Comparison of ENCODE assay signal across 11 cellular contexts in genomic region chr1:172902861-172903381, GRCh38.
DNase-seq lines count a peak whose midpoint lies in the region; ATAC-seq and TF ChIP-seq lines count a peak whose summit lies in the region.
"Had no signal": no experiment of that assay in that cellular context is flagged by ENCODE, and none has a peak within 500 bp of the region (broad histone marks: within the 10 kb centered on the region; RNA-seq: fewer than 3 reads in every experiment).

No MANE protein-coding gene starts in this region.

- ATAC-seq in GM21576 (IDR thresholded peaks at IDR 0.05; ENCODE audit: unreplicated experiment) = no peak
- ATAC-seq: GM12878 had no signal

- H4K91ac ChIP-seq in mesenchymal stem cell (ENCODE audit: low read length) = no peak overlapping the region

- H3K23ac ChIP-seq in mesenchymal stem cell (ENCODE audit: low read length in 2 of 2) = no peak overlapping the region

- H2BK15ac ChIP-seq in mesenchymal stem cell (ENCODE audit: low read depth, poor library complexity, severe bottlenecking) = no peak overlapping the region

- dilution Hi-C loops in mammary epithelial cell (cut with HindIII; ENCODE audit: low sequenced_read_pairs) = no loop called here

- no peak overlapping the region for H2AK5ac ChIP-seq in mesenchymal stem cell (ENCODE audit: low read length, severe bottlenecking)

- TSS peak; percentile 37 for BruUV-seq in mammary epithelial cell (replicated peaks; lab: Mats Ljungman, UMichigan)
- BruUV-seq in PC-9 (replicated peaks; lab: Mats Ljungman, UMichigan) = no TSS peak

- in situ Hi-C loops in mammary epithelial cell (cut with MboI; ENCODE audit: low sequenced_read_pairs in 2 of 2) = no loop called here

- CTCF ChIA-PET in mammary epithelial cell (lab: Charles Lee; ENCODE audit: low non-redundant PET) = no interaction called here
- CTCF ChIA-PET in PC-9 (lab: Charles Lee) = interaction anchor here (0.6 kb wide), 1 partner anchor 1175 kb away, joined by 3 read pairs; no protein-coding TSS in a partner anchor

- H4K20me1 ChIP-seq in mammary epithelial cell (ENCODE audit: insufficient read depth, low read length) (no peaks in the 10 kb centered on the region), PC-9 (ENCODE audit: insufficient read depth) (no peaks in the 10 kb centered on the region)

- TF ChIP-seq CTCF in mammary epithelial cell (conservative IDR thresholded peaks at IDR 0.05 in 1 of 2, IDR thresholded peaks at IDR 0.05 in 1 of 2; ENCODE audit: extremely low read depth in 1 of 2, insufficient read depth in 1 of 2, low read depth in 1 of 2, low read length in 2 of 2) = no peak
- no peak for TF ChIP-seq CTCF in PC-9 (conservative IDR thresholded peaks at IDR 0.05)

- WGBS in mammary epithelial cell (ENCODE audit: low coverage, missing lambda C conversion rate) = 24% methylated on average over 1 of the region's 1 CpG
- WGBS in mesenchymal stem cell = no CpG with 5 or more reads among the region's 1 CpG

- H3K4me1 ChIP-seq in mammary epithelial cell (ENCODE audit: insufficient read depth, low read length) (peaks cover 53% of the 10 kb centered on the region), mesenchymal stem cell (ENCODE audit: control insufficient read depth, insufficient read depth, low read depth, low read length) (no peaks in the 10 kb centered on the region), PC-9 (replicated peaks; ENCODE audit: insufficient read depth) (peaks cover 26% of the 10 kb centered on the region)
- H3K4me1 ChIP-seq: suprapubic skin had no signal

- H3K4ac ChIP-seq in mesenchymal stem cell (ENCODE audit: low read depth in 1 of 2, low read length in 2 of 2) = no peak overlapping the region

- H3F3A ChIP-seq in PC-9 (ENCODE audit: insufficient read depth, low read depth) = no peaks in the 10 kb centered on the region

- H2BK5ac ChIP-seq in mesenchymal stem cell (ENCODE audit: low read depth, low read length, poor library complexity, severe bottlenecking) = peak overlapping the region; percentile 19

- H3K9me3 ChIP-seq in mammary epithelial cell (replicated peaks; ENCODE audit: insufficient read depth, low read length) (no peaks in the 10 kb centered on the region), mesenchymal stem cell (ENCODE audit: control insufficient read depth, low read length) (no peaks in the 10 kb centered on the region), PC-9 (ENCODE audit: insufficient read depth, low read depth) (peaks cover 15% of the 10 kb centered on the region)
- H3K9me3 ChIP-seq: suprapubic skin had no signal

- no peak overlapping the region for H3K18ac ChIP-seq in mesenchymal stem cell (ENCODE audit: low read depth in 1 of 2, low read length in 2 of 2)

- H2AFZ ChIP-seq in mammary epithelial cell (ENCODE audit: low read depth, low read length) (peak overlapping the region; percentile 34), mesenchymal stem cell (ENCODE audit: low read depth, low read length) (no peak overlapping the region), PC-9 (no peak overlapping the region)

- no peaks in the 10 kb centered on the region for H3K79me1 ChIP-seq in mesenchymal stem cell (replicated peaks; ENCODE audit: low read length, poor library complexity, severe bottlenecking)

- no peaks in the 10 kb centered on the region for H3K27me3 ChIP-seq in mammary epithelial cell (ENCODE audit: insufficient read depth, low read length)
- no peaks in the 10 kb centered on the region for H3K27me3 ChIP-seq in mesenchymal stem cell (ENCODE audit: control insufficient read depth in 1 of 2, insufficient read depth in 1 of 2, low read length in 2 of 2)
- H3K27me3 ChIP-seq in PC-9 (ENCODE audit: insufficient read depth, low read depth) = no peaks in the 10 kb centered on the region
- H3K27me3 ChIP-seq: suprapubic skin had no signal

- intact Hi-C loops in mammary epithelial cell (cut with micrococcal nuclease) = loop anchor here (2.0 to 5.0 kb wide), 2 partner anchors 46 to 220 kb away; no protein-coding TSS in a partner anchor
- intact Hi-C loops in PC-9 (cut with micrococcal nuclease; ENCODE audit: unreplicated experiment) = no loop called here

- POLR2A ChIA-PET in PC-9 (lab: Charles Lee; ENCODE audit: unreplicated experiment) = no interaction called here

- H3K9me2 ChIP-seq in PC-9 (ENCODE audit: insufficient read depth) = no peaks in the 10 kb centered on the region

- H4K8ac ChIP-seq in mesenchymal stem cell (ENCODE audit: low read length) = no peak overlapping the region

- peak overlapping the region; percentile 94 for H3K27ac ChIP-seq in mammary epithelial cell (ENCODE audit: insufficient read depth, low read depth, low read length)
- peak overlapping the region; percentile 78 for H3K27ac ChIP-seq in mesenchymal stem cell (ENCODE audit: low read length, poor library complexity, severe bottlenecking)
- H3K27ac ChIP-seq in PC-9 = no peak overlapping the region
- H3K27ac ChIP-seq: suprapubic skin had no signal

- H3K79me2 ChIP-seq in mammary epithelial cell (ENCODE audit: insufficient read depth, low read length) = no peaks in the 10 kb centered on the region
- no peaks in the 10 kb centered on the region for H3K79me2 ChIP-seq in PC-9 (ENCODE audit: low read depth)

- H2BK12ac ChIP-seq in mesenchymal stem cell (ENCODE audit: low read length in 2 of 2) = no peak overlapping the region

- H2BK120ac ChIP-seq in mesenchymal stem cell (ENCODE audit: low read depth, low read length) = no peak overlapping the region

- DNase-seq in Daoy (ENCODE audit: low read depth) = peak; percentile 73
- peak; percentile 90 for DNase-seq in LHCN-M2 (ENCODE audit: low read depth)
- DNase-seq in mammary epithelial cell = peak; percentile 84
- DNase-seq in mesenchymal stem cell = peak; percentile 73
- no peak for DNase-seq in NOMO-1 (lab: John Stamatoyannopoulos, UW; ENCODE audit: unreplicated experiment in 2 of 2)
- DNase-seq in PC-9 = no peak
- DNase-seq in stimulated activated CD4-positive, alpha-beta T cell treated with anti-CD3 and anti-CD28 coated beads, Interleukin-4, amount 100 ng/mL, for 24 hours = no peak
- DNase-seq: Calu3 had no signal

- no peak overlapping the region for H3K9ac ChIP-seq in mammary epithelial cell (ENCODE audit: insufficient read depth, low read length)
- no peak overlapping the region for H3K9ac ChIP-seq in mesenchymal stem cell (ENCODE audit: low read length)

- H3K36me3 ChIP-seq in mammary epithelial cell (ENCODE audit: insufficient read depth, low read length) (no peaks in the 10 kb centered on the region), mesenchymal stem cell (ENCODE audit: control insufficient read depth in 1 of 2, insufficient read depth in 2 of 2, low read depth in 1 of 2, low read length in 2 of 2) (no peaks in the 10 kb centered on the region), PC-9 (ENCODE audit: low read depth) (no peaks in the 10 kb centered on the region)
- H3K36me3 ChIP-seq: suprapubic skin had no signal

- H3K4me2 ChIP-seq in mammary epithelial cell (ENCODE audit: insufficient read depth, low read depth, low read length) (peak overlapping the region; percentile 47), mesenchymal stem cell (ENCODE audit: low read length, poor library complexity, severe bottlenecking) (no peak overlapping the region), PC-9 (no peak overlapping the region)

- no peak overlapping the region for H3K14ac ChIP-seq in mesenchymal stem cell (ENCODE audit: low read length in 2 of 2)

- H3K4me3 ChIP-seq in mammary epithelial cell (replicated peaks in 1 of 3; ENCODE audit: insufficient read depth in 1 of 3, low read depth in 2 of 3, low read length in 3 of 3) (no peak overlapping the region), mesenchymal stem cell (ENCODE audit: insufficient read depth in 1 of 2, low read depth in 1 of 2, low read length in 2 of 2) (no peak overlapping the region), PC-9 (no peak overlapping the region)
- H3K4me3 ChIP-seq: GM12878, suprapubic skin had no signal

Comparison
In these comparisons a context has a peak if more than half of its experiments do, and no peak if none do; other contexts are left out.
1. DNase-seq: peak in Daoy (single experiment), LHCN-M2 (single experiment), mammary epithelial cell (single experiment) and mesenchymal stem cell (single experiment); none in NOMO-1 (0 of 2), PC-9 (0 of 2) and stimulated activated CD4-positive, alpha-beta T cell treated with anti-CD3 and anti-CD28 coated beads, Interleukin-4, amount 100 ng/mL, for 24 hours (single experiment).